1 cellular context compared by ENCODE assay signal in genomic region chr6:157528931-157529653, GRCh38.
TF ChIP-seq lines count a peak whose summit lies in the region.

No MANE protein-coding gene starts in this region.

TF ChIP-seq in HepG2, 621 proteins besides CTCF, POLR2A, EP300 and RAD21 (continued from another document and continues in another):
- TF ChIP-seq, protein P1, sequence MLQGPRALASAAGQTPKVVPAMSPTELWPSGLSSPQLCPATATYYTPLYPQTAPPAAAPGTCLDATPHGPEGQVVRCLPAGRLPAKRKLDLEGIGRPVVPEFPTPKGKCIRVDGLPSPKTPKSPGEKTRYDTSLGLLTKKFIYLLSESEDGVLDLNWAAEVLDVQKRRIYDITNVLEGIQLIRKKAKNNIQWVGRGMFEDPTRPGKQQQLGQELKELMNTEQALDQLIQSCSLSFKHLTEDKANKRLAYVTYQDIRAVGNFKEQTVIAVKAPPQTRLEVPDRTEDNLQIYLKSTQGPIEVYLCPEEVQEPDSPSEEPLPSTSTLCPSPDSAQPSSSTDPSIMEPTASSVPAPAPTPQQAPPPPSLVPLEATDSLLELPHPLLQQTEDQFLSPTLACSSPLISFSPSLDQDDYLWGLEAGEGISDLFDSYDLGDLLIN (CRISPR knock-in tag; IDR thresholded peaks at IDR 0.05; ENCODE audit: borderline replicate concordance): no peak
- TF ChIP-seq ZNF556 (CRISPR knock-in tag; IDR thresholded peaks at IDR 0.05; ENCODE audit: borderline replicate concordance): no peak
- TF ChIP-seq PHF20 (CRISPR knock-in tag; IDR thresholded peaks at IDR 0.05): no peak
- no peak for TF ChIP-seq RFXANK (CRISPR knock-in tag; IDR thresholded peaks at IDR 0.05)
- no peak for TF ChIP-seq RAD51 (IDR thresholded peaks at IDR 0.05; ENCODE audit: borderline replicate concordance)
- no peak for TF ChIP-seq HMGA1 (CRISPR knock-in tag; conservative IDR thresholded peaks at IDR 0.05)
- TF ChIP-seq, protein P2, sequence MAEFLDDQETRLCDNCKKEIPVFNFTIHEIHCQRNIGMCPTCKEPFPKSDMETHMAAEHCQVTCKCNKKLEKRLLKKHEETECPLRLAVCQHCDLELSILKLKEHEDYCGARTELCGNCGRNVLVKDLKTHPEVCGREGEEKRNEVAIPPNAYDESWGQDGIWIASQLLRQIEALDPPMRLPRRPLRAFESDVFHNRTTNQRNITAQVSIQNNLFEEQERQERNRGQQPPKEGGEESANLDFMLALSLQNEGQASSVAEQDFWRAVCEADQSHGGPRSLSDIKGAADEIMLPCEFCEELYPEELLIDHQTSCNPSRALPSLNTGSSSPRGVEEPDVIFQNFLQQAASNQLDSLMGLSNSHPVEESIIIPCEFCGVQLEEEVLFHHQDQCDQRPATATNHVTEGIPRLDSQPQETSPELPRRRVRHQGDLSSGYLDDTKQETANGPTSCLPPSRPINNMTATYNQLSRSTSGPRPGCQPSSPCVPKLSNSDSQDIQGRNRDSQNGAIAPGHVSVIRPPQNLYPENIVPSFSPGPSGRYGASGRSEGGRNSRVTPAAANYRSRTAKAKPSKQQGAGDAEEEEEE (CRISPR knock-in tag; IDR thresholded peaks at IDR 0.05; ENCODE audit: borderline replicate concordance): no peak
- TF ChIP-seq ZNF652 (CRISPR knock-in tag; IDR thresholded peaks at IDR 0.05; ENCODE audit: borderline replicate concordance, low read depth): no peak; the same call in 1 of the 2 replicates
- TF ChIP-seq ZNF383 (CRISPR knock-in tag; IDR thresholded peaks at IDR 0.05; ENCODE audit: borderline replicate concordance): no peak
- no peak for TF ChIP-seq POGZ (CRISPR knock-in tag; IDR thresholded peaks at IDR 0.05)
- TF ChIP-seq ATM (IDR thresholded peaks at IDR 0.05; ENCODE audit: borderline replicate concordance): no peak
- no peak for TF ChIP-seq CREB3 (CRISPR knock-in tag; IDR thresholded peaks at IDR 0.05)
- peak; percentile 58; the same call in 1 of the 2 replicates for TF ChIP-seq SAP130 (CRISPR knock-in tag; IDR thresholded peaks at IDR 0.05; ENCODE audit: low read depth)
- TF ChIP-seq NFIC (IDR thresholded peaks at IDR 0.05; ENCODE audit: low read length): 0 out of 2 replicates have a peak, but pooled peaks have one; percentile 61
- TF ChIP-seq XRCC5 (optimal IDR thresholded peaks at IDR 0.05; ENCODE audit: low read length): no peak
- TF ChIP-seq EED (CRISPR knock-in tag; IDR thresholded peaks at IDR 0.05): no peak
- TF ChIP-seq CBX2 (IDR thresholded peaks at IDR 0.05; ENCODE audit: low read depth, low read length): no peak
- no peak for TF ChIP-seq CBX2 (CRISPR knock-in tag; IDR thresholded peaks at IDR 0.05; ENCODE audit: low read depth)
- no peak for TF ChIP-seq ZNF850 (CRISPR knock-in tag; conservative IDR thresholded peaks at IDR 0.05)
- no peak for TF ChIP-seq CAMTA2 (CRISPR knock-in tag; IDR thresholded peaks at IDR 0.05; ENCODE audit: borderline replicate concordance)
- no peak for TF ChIP-seq MAZ (IDR thresholded peaks at IDR 0.05; ENCODE audit: borderline replicate concordance, low read depth, low read length)
- TF ChIP-seq MAZ (CRISPR knock-in tag; IDR thresholded peaks at IDR 0.05; ENCODE audit: low read depth): no peak
- TF ChIP-seq IRF2 (CRISPR knock-in tag; IDR thresholded peaks at IDR 0.05): no peak
- no peak for TF ChIP-seq YY1 (IDR thresholded peaks at IDR 0.05; ENCODE audit: insufficient read depth, insufficient replicate concordance, low read depth, low read length)
- TF ChIP-seq, protein P3, sequence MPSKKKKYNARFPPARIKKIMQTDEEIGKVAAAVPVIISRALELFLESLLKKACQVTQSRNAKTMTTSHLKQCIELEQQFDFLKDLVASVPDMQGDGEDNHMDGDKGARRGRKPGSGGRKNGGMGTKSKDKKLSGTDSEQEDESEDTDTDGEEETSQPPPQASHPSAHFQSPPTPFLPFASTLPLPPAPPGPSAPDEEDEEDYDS (CRISPR knock-in tag; IDR thresholded peaks at IDR 0.05): 0 out of 2 replicates have a peak, but pooled peaks have one; percentile 30
- TF ChIP-seq FOXC1 (CRISPR knock-in tag; IDR thresholded peaks at IDR 0.05; ENCODE audit: borderline replicate concordance): no peak
- TF ChIP-seq, protein P4, sequence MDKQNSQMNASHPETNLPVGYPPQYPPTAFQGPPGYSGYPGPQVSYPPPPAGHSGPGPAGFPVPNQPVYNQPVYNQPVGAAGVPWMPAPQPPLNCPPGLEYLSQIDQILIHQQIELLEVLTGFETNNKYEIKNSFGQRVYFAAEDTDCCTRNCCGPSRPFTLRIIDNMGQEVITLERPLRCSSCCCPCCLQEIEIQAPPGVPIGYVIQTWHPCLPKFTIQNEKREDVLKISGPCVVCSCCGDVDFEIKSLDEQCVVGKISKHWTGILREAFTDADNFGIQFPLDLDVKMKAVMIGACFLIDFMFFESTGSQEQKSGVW (CRISPR knock-in tag; IDR thresholded peaks at IDR 0.05; ENCODE audit: borderline replicate concordance): no peak
- no peak for TF ChIP-seq ZNF460 (CRISPR knock-in tag; IDR thresholded peaks at IDR 0.05; ENCODE audit: borderline replicate concordance)
- TF ChIP-seq ZNF546 (CRISPR knock-in tag; conservative IDR thresholded peaks at IDR 0.05): no peak
- TF ChIP-seq, protein P5, sequence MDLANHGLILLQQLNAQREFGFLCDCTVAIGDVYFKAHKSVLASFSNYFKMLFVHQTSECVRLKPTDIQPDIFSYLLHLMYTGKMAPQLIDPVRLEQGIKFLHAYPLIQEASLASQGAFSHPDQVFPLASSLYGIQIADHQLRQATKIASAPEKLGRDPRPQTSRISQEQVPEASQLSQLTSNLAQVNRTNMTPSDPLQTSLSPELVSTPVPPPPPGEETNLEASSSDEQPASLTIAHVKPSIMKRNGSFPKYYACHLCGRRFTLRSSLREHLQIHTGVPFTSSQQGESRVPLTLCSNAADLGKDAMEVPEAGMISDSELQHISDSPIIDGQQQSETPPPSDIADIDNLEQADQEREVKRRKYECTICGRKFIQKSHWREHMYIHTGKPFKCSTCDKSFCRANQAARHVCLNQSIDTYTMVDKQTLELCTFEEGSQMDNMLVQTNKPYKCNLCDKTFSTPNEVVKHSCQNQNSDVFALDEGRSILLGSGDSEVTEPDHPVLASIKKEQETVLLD (CRISPR knock-in tag; IDR thresholded peaks at IDR 0.05; ENCODE audit: low read depth): no peak
- no peak for TF ChIP-seq MTA3 (CRISPR knock-in tag; IDR thresholded peaks at IDR 0.05)
- no peak for TF ChIP-seq ZNF484 (CRISPR knock-in tag; IDR thresholded peaks at IDR 0.05; ENCODE audit: borderline replicate concordance, low read depth)
- no peak for TF ChIP-seq FOSL1 (CRISPR knock-in tag; IDR thresholded peaks at IDR 0.05; ENCODE audit: borderline replicate concordance)
- no peak for TF ChIP-seq NR2F2 (IDR thresholded peaks at IDR 0.05; ENCODE audit: borderline replicate concordance, low read depth)
- no peak for TF ChIP-seq RORA (CRISPR knock-in tag; IDR thresholded peaks at IDR 0.05)
- no peak for TF ChIP-seq HDAC6 (IDR thresholded peaks at IDR 0.05; ENCODE audit: low read depth, low read length)
- TF ChIP-seq BRD4 (CRISPR knock-in tag; IDR thresholded peaks at IDR 0.05): no peak
- TF ChIP-seq, protein P6, sequence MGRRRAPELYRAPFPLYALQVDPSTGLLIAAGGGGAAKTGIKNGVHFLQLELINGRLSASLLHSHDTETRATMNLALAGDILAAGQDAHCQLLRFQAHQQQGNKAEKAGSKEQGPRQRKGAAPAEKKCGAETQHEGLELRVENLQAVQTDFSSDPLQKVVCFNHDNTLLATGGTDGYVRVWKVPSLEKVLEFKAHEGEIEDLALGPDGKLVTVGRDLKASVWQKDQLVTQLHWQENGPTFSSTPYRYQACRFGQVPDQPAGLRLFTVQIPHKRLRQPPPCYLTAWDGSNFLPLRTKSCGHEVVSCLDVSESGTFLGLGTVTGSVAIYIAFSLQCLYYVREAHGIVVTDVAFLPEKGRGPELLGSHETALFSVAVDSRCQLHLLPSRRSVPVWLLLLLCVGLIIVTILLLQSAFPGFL (CRISPR knock-in tag; IDR thresholded peaks at IDR 0.05): no peak
- TF ChIP-seq ZNF335 (CRISPR knock-in tag; IDR thresholded peaks at IDR 0.05): no peak
- no peak for TF ChIP-seq ZNF20 (CRISPR knock-in tag; IDR thresholded peaks at IDR 0.05)
- TF ChIP-seq PBX2 (CRISPR knock-in tag; IDR thresholded peaks at IDR 0.05): peak; percentile 89
- TF ChIP-seq ZNF780A (CRISPR knock-in tag; IDR thresholded peaks at IDR 0.05): no peak
- TF ChIP-seq ONECUT2 (CRISPR knock-in tag; IDR thresholded peaks at IDR 0.05): no peak
- TF ChIP-seq TEAD2 (CRISPR knock-in tag; IDR thresholded peaks at IDR 0.05): no peak
- TF ChIP-seq ZNF710 (CRISPR knock-in tag; IDR thresholded peaks at IDR 0.05; ENCODE audit: borderline replicate concordance): no peak
- no peak for TF ChIP-seq TSC22D2 (CRISPR knock-in tag; IDR thresholded peaks at IDR 0.05; ENCODE audit: borderline replicate concordance)
- TF ChIP-seq FOXA3 (CRISPR knock-in tag; IDR thresholded peaks at IDR 0.05): peak; percentile 56
- TF ChIP-seq ZKSCAN8 (CRISPR knock-in tag; IDR thresholded peaks at IDR 0.05; ENCODE audit: borderline replicate concordance): no peak
- no peak for TF ChIP-seq CREM (IDR thresholded peaks at IDR 0.05)
- TF ChIP-seq CREM (CRISPR knock-in tag; IDR thresholded peaks at IDR 0.05): no peak
- peak; percentile 18; the same call in 1 of the 2 replicates for TF ChIP-seq YEATS2 (CRISPR knock-in tag; IDR thresholded peaks at IDR 0.05; ENCODE audit: borderline replicate concordance)
- TF ChIP-seq CBFB (CRISPR knock-in tag; IDR thresholded peaks at IDR 0.05): peak; percentile 77
- TF ChIP-seq ZNF549 (CRISPR knock-in tag; IDR thresholded peaks at IDR 0.05): no peak
- no peak for TF ChIP-seq ZNF547 (CRISPR knock-in tag; IDR thresholded peaks at IDR 0.05)
- TF ChIP-seq ZNF432 (CRISPR knock-in tag; IDR thresholded peaks at IDR 0.05; ENCODE audit: borderline replicate concordance): no peak
- TF ChIP-seq WIZ (CRISPR knock-in tag; IDR thresholded peaks at IDR 0.05): no peak
- no peak for TF ChIP-seq ZNF788 (CRISPR knock-in tag; IDR thresholded peaks at IDR 0.05; ENCODE audit: borderline replicate concordance)
- no peak for TF ChIP-seq ARID2 (CRISPR knock-in tag; IDR thresholded peaks at IDR 0.05; ENCODE audit: borderline replicate concordance)
- peak; percentile 85 for TF ChIP-seq MEIS2 (CRISPR knock-in tag; IDR thresholded peaks at IDR 0.05)
- TF ChIP-seq SSRP1 (CRISPR knock-in tag; IDR thresholded peaks at IDR 0.05): no peak
- TF ChIP-seq GFI1 (CRISPR knock-in tag; IDR thresholded peaks at IDR 0.05; ENCODE audit: borderline replicate concordance): no peak
- TF ChIP-seq ZNF343 (CRISPR knock-in tag; IDR thresholded peaks at IDR 0.05): no peak
- peak; percentile 75; the same call in 1 of the 2 replicates for TF ChIP-seq MEIS1 (CRISPR knock-in tag; IDR thresholded peaks at IDR 0.05; ENCODE audit: borderline replicate concordance)
- TF ChIP-seq, protein P7, sequence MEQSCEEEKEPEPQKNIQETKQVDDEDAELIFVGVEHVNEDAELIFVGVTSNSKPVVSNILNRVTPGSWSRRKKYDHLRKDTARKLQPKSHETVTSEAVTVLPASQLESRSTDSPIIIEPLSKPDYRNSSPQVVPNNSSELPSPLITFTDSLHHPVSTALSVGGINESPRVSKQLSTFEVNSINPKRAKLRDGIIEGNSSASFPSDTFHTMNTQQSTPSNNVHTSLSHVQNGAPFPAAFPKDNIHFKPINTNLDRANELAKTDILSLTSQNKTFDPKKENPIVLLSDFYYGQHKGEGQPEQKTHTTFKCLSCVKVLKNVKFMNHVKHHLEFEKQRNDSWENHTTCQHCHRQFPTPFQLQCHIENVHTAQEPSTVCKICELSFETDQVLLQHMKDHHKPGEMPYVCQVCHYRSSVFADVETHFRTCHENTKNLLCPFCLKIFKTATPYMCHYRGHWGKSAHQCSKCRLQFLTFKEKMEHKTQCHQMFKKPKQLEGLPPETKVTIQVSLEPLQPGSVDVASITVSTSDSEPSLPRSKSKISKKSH (CRISPR knock-in tag; IDR thresholded peaks at IDR 0.05; ENCODE audit: borderline replicate concordance): no peak
- TF ChIP-seq PHF8 (CRISPR knock-in tag; IDR thresholded peaks at IDR 0.05): no peak
- no peak for TF ChIP-seq ZNF451 (CRISPR knock-in tag; IDR thresholded peaks at IDR 0.05)
- TF ChIP-seq SP5 (CRISPR knock-in tag; IDR thresholded peaks at IDR 0.05; ENCODE audit: borderline replicate concordance, low read depth): no peak
- no peak for TF ChIP-seq HOXD1 (CRISPR knock-in tag; IDR thresholded peaks at IDR 0.05)
- TF ChIP-seq ZNF430 (CRISPR knock-in tag; IDR thresholded peaks at IDR 0.05): 0 out of 2 replicates have a peak, but pooled peaks have one; percentile 39
